ENCODE assay signal across 8 cellular contexts in the genomic region with DNA sequence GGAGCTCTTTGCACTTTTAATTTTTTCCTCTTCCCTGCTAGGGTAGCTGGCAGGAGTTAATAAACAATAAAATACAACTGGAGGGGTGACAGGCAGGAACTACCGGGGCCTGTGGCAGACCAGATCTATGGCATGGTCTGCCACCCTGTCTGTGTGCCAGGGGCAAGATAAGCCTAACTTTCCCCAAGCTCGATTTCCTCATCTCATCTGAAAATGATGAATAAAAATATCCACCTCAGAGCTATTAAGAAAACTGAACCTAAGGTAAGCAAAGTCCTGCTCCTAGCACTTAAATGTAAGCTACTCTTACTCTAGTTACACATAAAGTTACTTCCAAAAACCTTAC. TPM values are rescaled to one million over a fixed set of nuclear protein-coding genes. Genes with fewer than 3 reads are reported as not detected.
DNase-seq lines count a peak whose midpoint lies in the region; ATAC-seq and TF ChIP-seq lines count a peak whose summit lies in the region.

No MANE protein-coding gene starts in this region.

- no peak for ATAC-seq in activated T-cell treated with anti-CD3 and anti-CD28 coated beads, Interleukin-2, amount 50 U/mL, for 4 hours
- no peak for ATAC-seq in lower lobe of right lung
- no peak for ATAC-seq in HG02938 (IDR thresholded peaks at IDR 0.05; ENCODE audit: unreplicated experiment)

- no peak for TF ChIP-seq EP300 in tibial nerve (IDR thresholded peaks at IDR 0.05)

- no peak for TF ChIP-seq POLR2A in tibial nerve (IDR thresholded peaks at IDR 0.05)

- H3K27me3 ChIP-seq in ascending aorta (no peaks in the 10 kb centered on the region), lower lobe of right lung (ENCODE audit: low read depth) (no peaks in the 10 kb centered on the region), tibial nerve (no peaks in the 10 kb centered on the region)

- intact Hi-C loops in ascending aorta (cut with DNase I) (loop anchor here (1.0 to 5.0 kb wide), 6 partner anchors 23 to 417 kb away; a partner anchor contains a TSS), lower lobe of right lung (cut with DNase I) (no loop called here)

- H3K4me1 ChIP-seq in ascending aorta (peaks cover 13 to 26% of the 10 kb centered on the region in 2 donors), lower lobe of right lung (peaks cover 37% of the 10 kb centered on the region), tibial nerve (peaks cover 0 to 43% (median 24%) of the 10 kb centered on the region in 4 donors)

- H3K4me3 ChIP-seq in ascending aorta, result peak overlapping the region; percentile 81 to 85
- H3K4me3 ChIP-seq in lower lobe of right lung, result peak overlapping the region; percentile 74
- H3K4me3 ChIP-seq in tibial nerve, result peak overlapping the region; percentile 44 to 79 (median 62)

- H3K9me3 Mint-ChIP-seq in activated T-cell treated with anti-CD3 and anti-CD28 coated beads, Interleukin-2, amount 50 U/mL, for 4 hours, result no peaks in the 10 kb centered on the region

- DNase-seq in activated T-cell treated with anti-CD3 and anti-CD28 coated beads, Interleukin-2, amount 50 U/mL, for 4 hours, result no peak
- DNase-seq in activated T-cell treated with anti-CD3 and anti-CD28 coated beads, Interleukin-2, amount 50 U/mL, for 48 hours, result no peak
- DNase-seq in ascending aorta (ENCODE audit: low spot score in 2 of 2), result no peak
- DNase-seq in lower lobe of right lung, result no peak
- no peak for DNase-seq in tibial nerve (ENCODE audit: low spot score in 2 of 2)
- no peak for DNase-seq in ACHN
- no peak for DNase-seq in D341Med (ENCODE audit: low spot score)

- no peaks in the 10 kb centered on the region for H3K9me3 ChIP-seq in ascending aorta
- H3K9me3 ChIP-seq in lower lobe of right lung, result no peaks in the 10 kb centered on the region
- H3K9me3 ChIP-seq in tibial nerve, result no peaks in the 10 kb centered on the region

- 0 to 6% methylated on average over 2 of the region's 2 CpGs for WGBS in tibial nerve, 2 donors

- H3K4me1 Mint-ChIP-seq in activated T-cell treated with anti-CD3 and anti-CD28 coated beads, Interleukin-2, amount 50 U/mL, for 4 hours (ENCODE audit: low read depth), result peaks cover 52% of the 10 kb centered on the region

- peak overlapping the region; percentile 93 for H3K4me3 Mint-ChIP-seq in activated T-cell treated with anti-CD3 and anti-CD28 coated beads, Interleukin-2, amount 50 U/mL, for 4 hours

- H3K27me3 Mint-ChIP-seq in activated T-cell treated with anti-CD3 and anti-CD28 coated beads, Interleukin-2, amount 50 U/mL, for 4 hours (ENCODE audit: low read depth), result no peaks in the 10 kb centered on the region

- peaks cover 19% of the 10 kb centered on the region for H3K36me3 Mint-ChIP-seq in activated T-cell treated with anti-CD3 and anti-CD28 coated beads, Interleukin-2, amount 50 U/mL, for 4 hours (ENCODE audit: insufficient read depth)

- no peak for TF ChIP-seq CTCF in ascending aorta (IDR thresholded peaks at IDR 0.05)
- no peak for TF ChIP-seq CTCF in lower lobe of right lung (IDR thresholded peaks at IDR 0.05)
- TF ChIP-seq CTCF in tibial nerve (IDR thresholded peaks at IDR 0.05), result no peak

- in situ Hi-C loops in ACHN (cut with HindIII; ENCODE audit: low pct_ligation_motif_present, low pct_unique_long_range_greater_than_20kb, low sequenced_read_pairs), result loop anchor here (25.0 kb wide), 1 partner anchor 184 kb away; no protein-coding TSS in a partner anchor

- H3K36me3 ChIP-seq in ascending aorta, result peaks cover 0 to 10% of the 10 kb centered on the region in 2 donors
- H3K36me3 ChIP-seq in lower lobe of right lung, result peaks cover 12% of the 10 kb centered on the region
- peaks cover 0 to 17% (median 5%) of the 10 kb centered on the region in 3 donors for H3K36me3 ChIP-seq in tibial nerve

- H3K27ac ChIP-seq in ascending aorta (peak overlapping the region; percentile 89 to 98), lower lobe of right lung (peak overlapping the region; percentile 100), tibial nerve (peak overlapping the region; percentile 75 to 97 (median 94))

RNA-seq across cellular contexts. Expression of a gene that starts 0.9 kb away (rescaled TPM):
- 10 to 100 TPM; 27.5 to 31.9 (median 28.2) TPM for total RNA-seq in activated T-cell treated with anti-CD3 and anti-CD28 coated beads, Interleukin-2, amount 50 U/mL, for 4 hours
- total RNA-seq in ascending aorta, result 6.2 TPM
- 28.2 TPM for total RNA-seq in lower lobe of right lung
- total RNA-seq in tibial nerve, result 10 to 100 TPM; 27.8 to 41.1 (median 31.2) TPM

RNA-seq across cellular contexts. Expression of a gene that starts 12.3 kb away (rescaled TPM):
- total RNA-seq in activated T-cell treated with anti-CD3 and anti-CD28 coated beads, Interleukin-2, amount 50 U/mL, for 4 hours, result under 1 TPM; 0.33 to 0.45 (median 0.40) TPM
- not detected for total RNA-seq in ascending aorta
- 0.27 TPM for total RNA-seq in lower lobe of right lung
- total RNA-seq in tibial nerve, result 1 to 10 TPM in 1 of 4 donors, under 1 TPM in 1, not detected in 2; 0.66 to 1.4 TPM

RNA-seq across cellular contexts. Expression of a gene that starts 23.9 kb away (rescaled TPM):
- total RNA-seq in activated T-cell treated with anti-CD3 and anti-CD28 coated beads, Interleukin-2, amount 50 U/mL, for 4 hours, result 100 to 1,000 TPM; 128 to 151 (median 145) TPM
- 69.3 TPM for total RNA-seq in ascending aorta
- total RNA-seq in lower lobe of right lung, result 15.0 TPM
- total RNA-seq in tibial nerve, result 10 to 100 TPM; 25.7 to 41.7 (median 31.9) TPM

RNA-seq across cellular contexts. Expression of a gene that starts 28.9 kb away (rescaled TPM):
- total RNA-seq in activated T-cell treated with anti-CD3 and anti-CD28 coated beads, Interleukin-2, amount 50 U/mL, for 4 hours, result 100 to 1,000 TPM; 202 to 210 (median 209) TPM
- total RNA-seq in ascending aorta, result 115 TPM
- 205 TPM for total RNA-seq in lower lobe of right lung
- 100 to 1,000 TPM; 101 to 132 (median 113) TPM for total RNA-seq in tibial nerve

RNA-seq across cellular contexts. Expression of a gene that starts 33.1 kb away (rescaled TPM):
- total RNA-seq in activated T-cell treated with anti-CD3 and anti-CD28 coated beads, Interleukin-2, amount 50 U/mL, for 4 hours, result 10 to 100 TPM; 32.1 to 35.1 (median 33.7) TPM
- total RNA-seq in ascending aorta (93.2 TPM), lower lobe of right lung (17.3 TPM), tibial nerve (10 to 100 TPM; 15.5 to 49.8 (median 21.1) TPM)
